In the genomic region with DNA sequence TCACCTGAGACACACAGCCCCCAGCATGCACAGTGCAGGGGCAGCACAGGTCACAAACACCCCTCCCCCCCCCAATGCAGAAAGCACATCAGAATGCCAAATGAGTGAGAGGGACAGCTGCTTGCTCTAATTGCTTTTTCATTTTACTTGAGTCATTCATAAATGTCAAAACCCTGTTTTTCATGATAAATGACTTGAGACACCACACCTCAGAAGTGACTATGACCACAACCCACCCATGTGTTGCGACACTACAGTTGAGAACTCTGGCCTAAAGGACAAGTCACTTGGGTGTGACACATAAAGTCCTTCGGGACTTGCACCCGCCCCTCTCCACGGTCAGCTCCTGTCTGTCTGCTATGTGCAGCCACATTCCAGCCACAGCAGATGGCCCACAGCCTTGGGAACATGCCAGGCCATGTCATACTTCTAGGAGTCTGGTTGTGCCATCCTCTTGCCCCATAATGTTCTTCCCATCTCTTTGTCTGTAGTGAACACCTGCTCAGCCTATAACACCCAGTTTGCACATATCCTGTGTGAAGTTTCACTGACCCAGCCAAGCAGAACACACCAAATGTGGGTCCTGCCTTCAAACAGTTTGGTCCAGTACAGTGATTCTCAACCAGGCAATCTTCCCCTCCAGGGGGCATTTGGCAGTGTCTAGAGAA, we compare ENCODE assay signal across 1 cellular context.
TF ChIP-seq lines count a peak whose summit lies in the region.

No MANE protein-coding gene starts in this region.

TF ChIP-seq in K562, 482 proteins besides CTCF, POLR2A, EP300 and RAD21 (continued from another document):
- TF ChIP-seq, protein P1, sequence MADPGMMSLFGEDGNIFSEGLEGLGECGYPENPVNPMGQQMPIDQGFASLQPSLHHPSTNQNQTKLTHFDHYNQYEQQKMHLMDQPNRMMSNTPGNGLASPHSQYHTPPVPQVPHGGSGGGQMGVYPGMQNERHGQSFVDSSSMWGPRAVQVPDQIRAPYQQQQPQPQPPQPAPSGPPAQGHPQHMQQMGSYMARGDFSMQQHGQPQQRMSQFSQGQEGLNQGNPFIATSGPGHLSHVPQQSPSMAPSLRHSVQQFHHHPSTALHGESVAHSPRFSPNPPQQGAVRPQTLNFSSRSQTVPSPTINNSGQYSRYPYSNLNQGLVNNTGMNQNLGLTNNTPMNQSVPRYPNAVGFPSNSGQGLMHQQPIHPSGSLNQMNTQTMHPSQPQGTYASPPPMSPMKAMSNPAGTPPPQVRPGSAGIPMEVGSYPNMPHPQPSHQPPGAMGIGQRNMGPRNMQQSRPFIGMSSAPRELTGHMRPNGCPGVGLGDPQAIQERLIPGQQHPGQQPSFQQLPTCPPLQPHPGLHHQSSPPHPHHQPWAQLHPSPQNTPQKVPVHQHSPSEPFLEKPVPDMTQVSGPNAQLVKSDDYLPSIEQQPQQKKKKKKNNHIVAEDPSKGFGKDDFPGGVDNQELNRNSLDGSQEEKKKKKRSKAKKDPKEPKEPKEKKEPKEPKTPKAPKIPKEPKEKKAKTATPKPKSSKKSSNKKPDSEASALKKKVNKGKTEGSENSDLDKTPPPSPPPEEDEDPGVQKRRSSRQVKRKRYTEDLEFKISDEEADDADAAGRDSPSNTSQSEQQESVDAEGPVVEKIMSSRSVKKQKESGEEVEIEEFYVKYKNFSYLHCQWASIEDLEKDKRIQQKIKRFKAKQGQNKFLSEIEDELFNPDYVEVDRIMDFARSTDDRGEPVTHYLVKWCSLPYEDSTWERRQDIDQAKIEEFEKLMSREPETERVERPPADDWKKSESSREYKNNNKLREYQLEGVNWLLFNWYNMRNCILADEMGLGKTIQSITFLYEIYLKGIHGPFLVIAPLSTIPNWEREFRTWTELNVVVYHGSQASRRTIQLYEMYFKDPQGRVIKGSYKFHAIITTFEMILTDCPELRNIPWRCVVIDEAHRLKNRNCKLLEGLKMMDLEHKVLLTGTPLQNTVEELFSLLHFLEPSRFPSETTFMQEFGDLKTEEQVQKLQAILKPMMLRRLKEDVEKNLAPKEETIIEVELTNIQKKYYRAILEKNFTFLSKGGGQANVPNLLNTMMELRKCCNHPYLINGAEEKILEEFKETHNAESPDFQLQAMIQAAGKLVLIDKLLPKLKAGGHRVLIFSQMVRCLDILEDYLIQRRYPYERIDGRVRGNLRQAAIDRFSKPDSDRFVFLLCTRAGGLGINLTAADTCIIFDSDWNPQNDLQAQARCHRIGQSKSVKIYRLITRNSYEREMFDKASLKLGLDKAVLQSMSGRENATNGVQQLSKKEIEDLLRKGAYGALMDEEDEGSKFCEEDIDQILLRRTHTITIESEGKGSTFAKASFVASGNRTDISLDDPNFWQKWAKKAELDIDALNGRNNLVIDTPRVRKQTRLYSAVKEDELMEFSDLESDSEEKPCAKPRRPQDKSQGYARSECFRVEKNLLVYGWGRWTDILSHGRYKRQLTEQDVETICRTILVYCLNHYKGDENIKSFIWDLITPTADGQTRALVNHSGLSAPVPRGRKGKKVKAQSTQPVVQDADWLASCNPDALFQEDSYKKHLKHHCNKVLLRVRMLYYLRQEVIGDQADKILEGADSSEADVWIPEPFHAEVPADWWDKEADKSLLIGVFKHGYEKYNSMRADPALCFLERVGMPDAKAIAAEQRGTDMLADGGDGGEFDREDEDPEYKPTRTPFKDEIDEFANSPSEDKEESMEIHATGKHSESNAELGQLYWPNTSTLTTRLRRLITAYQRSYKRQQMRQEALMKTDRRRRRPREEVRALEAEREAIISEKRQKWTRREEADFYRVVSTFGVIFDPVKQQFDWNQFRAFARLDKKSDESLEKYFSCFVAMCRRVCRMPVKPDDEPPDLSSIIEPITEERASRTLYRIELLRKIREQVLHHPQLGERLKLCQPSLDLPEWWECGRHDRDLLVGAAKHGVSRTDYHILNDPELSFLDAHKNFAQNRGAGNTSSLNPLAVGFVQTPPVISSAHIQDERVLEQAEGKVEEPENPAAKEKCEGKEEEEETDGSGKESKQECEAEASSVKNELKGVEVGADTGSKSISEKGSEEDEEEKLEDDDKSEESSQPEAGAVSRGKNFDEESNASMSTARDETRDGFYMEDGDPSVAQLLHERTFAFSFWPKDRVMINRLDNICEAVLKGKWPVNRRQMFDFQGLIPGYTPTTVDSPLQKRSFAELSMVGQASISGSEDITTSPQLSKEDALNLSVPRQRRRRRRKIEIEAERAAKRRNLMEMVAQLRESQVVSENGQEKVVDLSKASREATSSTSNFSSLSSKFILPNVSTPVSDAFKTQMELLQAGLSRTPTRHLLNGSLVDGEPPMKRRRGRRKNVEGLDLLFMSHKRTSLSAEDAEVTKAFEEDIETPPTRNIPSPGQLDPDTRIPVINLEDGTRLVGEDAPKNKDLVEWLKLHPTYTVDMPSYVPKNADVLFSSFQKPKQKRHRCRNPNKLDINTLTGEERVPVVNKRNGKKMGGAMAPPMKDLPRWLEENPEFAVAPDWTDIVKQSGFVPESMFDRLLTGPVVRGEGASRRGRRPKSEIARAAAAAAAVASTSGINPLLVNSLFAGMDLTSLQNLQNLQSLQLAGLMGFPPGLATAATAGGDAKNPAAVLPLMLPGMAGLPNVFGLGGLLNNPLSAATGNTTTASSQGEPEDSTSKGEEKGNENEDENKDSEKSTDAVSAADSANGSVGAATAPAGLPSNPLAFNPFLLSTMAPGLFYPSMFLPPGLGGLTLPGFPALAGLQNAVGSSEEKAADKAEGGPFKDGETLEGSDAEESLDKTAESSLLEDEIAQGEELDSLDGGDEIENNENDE (IDR thresholded peaks at IDR 0.05; ENCODE audit: low read depth, low read length): no peak
- TF ChIP-seq LEF1 (IDR thresholded peaks at IDR 0.05): peak; percentile 88
- no peak for TF ChIP-seq PHTF2 (CRISPR knock-in tag; IDR thresholded peaks at IDR 0.05)
- no peak for TF ChIP-seq MED1 (CRISPR knock-in tag; IDR thresholded peaks at IDR 0.05; ENCODE audit: borderline replicate concordance)
- TF ChIP-seq, protein P2, sequence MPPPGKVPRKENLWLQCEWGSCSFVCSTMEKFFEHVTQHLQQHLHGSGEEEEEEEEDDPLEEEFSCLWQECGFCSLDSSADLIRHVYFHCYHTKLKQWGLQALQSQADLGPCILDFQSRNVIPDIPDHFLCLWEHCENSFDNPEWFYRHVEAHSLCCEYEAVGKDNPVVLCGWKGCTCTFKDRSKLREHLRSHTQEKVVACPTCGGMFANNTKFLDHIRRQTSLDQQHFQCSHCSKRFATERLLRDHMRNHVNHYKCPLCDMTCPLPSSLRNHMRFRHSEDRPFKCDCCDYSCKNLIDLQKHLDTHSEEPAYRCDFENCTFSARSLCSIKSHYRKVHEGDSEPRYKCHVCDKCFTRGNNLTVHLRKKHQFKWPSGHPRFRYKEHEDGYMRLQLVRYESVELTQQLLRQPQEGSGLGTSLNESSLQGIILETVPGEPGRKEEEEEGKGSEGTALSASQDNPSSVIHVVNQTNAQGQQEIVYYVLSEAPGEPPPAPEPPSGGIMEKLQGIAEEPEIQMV (tag; conservative IDR thresholded peaks at IDR 0.05; ENCODE audit: low read depth): no peak
- peak; percentile 88 for TF ChIP-seq JUN (IDR thresholded peaks at IDR 0.05; ENCODE audit: borderline replicate concordance, low read depth, low read length)
- TF ChIP-seq JUN (CRISPR knock-in tag; IDR thresholded peaks at IDR 0.05; ENCODE audit: borderline replicate concordance): no peak
- no peak for TF ChIP-seq CBX5 (IDR thresholded peaks at IDR 0.05; ENCODE audit: borderline replicate concordance, low read depth)
- peak; percentile 70 for TF ChIP-seq EHMT2 (IDR thresholded peaks at IDR 0.05)
- peak; percentile 61; the same call in 1 of the 2 replicates for TF ChIP-seq L3MBTL2 (IDR thresholded peaks at IDR 0.05)
- no peak for TF ChIP-seq ZNF175 (CRISPR knock-in tag; IDR thresholded peaks at IDR 0.05; ENCODE audit: low read depth)
- TF ChIP-seq CHD4 (IDR thresholded peaks at IDR 0.05; ENCODE audit: insufficient read depth, insufficient replicate concordance, low read depth, low read length, poor library complexity, severe bottlenecking): no peak
- no peak for TF ChIP-seq ZNF140 (CRISPR knock-in tag; IDR thresholded peaks at IDR 0.05)
- no peak for TF ChIP-seq BDP1 (IDR thresholded peaks at IDR 0.05; ENCODE audit: insufficient read depth, insufficient read length)
- no peak for TF ChIP-seq CBFB (CRISPR knock-in tag; IDR thresholded peaks at IDR 0.05)
- TF ChIP-seq GABPB1 (CRISPR knock-in tag; IDR thresholded peaks at IDR 0.05): no peak
- TF ChIP-seq RBM14 (IDR thresholded peaks at IDR 0.05; ENCODE audit: borderline replicate concordance, insufficient read depth, low read depth, low read length): no peak
- TF ChIP-seq SMARCA4 (IDR thresholded peaks at IDR 0.05): peak; percentile 92
- TF ChIP-seq ZNF217 (CRISPR knock-in tag; IDR thresholded peaks at IDR 0.05): no peak
- TF ChIP-seq DDX20 (tag; IDR thresholded peaks at IDR 0.05; ENCODE audit: low read depth): no peak
- peak; percentile 86; the same call in 1 of the 2 replicates for TF ChIP-seq ESRRA (IDR thresholded peaks at IDR 0.05; ENCODE audit: borderline replicate concordance, low read depth)
- TF ChIP-seq ZNF778 (CRISPR knock-in tag; IDR thresholded peaks at IDR 0.05): no peak
